ENCODE assay signal across 1 cellular context in the genomic region with DNA sequence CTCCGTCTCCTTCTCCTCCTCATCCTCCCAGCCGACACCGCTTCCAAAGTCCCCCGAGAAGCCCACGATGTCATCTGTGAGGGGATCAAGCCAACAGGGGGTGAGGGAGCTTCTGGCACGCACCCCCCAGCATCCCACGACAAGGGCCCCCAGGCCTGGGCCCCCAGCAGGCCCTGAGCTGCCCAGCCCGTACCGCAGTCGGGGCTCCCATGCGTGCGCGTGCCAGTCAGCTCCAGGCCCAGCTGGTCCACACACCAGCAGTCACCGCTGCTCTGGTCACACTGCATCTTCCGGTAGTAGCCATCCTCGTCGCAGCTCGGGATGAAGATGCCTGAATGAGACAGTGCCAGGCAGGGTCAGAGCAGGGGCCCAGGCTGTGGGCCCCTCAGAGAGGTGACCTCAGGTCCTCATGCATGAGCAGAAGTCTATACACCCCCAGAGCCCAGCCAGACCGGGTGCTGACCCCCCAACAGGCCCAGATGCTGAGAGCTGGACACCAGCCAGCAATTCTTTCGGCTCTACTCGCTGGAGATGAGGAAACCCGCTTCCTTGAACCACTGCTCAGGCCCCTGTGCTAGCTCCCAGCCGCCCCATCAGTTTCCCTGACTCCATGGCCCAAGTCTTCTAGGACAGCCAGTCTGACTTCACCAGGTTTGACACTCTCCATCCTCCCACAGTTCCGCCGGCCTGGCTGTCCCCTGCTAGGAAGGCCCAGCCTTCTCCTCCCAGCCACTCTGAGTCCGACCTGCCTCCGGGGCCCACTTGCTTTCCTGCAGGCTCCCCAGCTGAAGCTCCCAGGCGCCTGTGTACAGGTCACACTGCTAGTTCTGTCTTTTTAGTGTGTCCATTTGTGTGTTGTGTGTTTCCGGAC.
TF ChIP-seq lines count a peak whose summit lies in the region.

No MANE protein-coding gene starts in this region.

TF ChIP-seq in IMR-90, 13 proteins besides CTCF, POLR2A, EP300 and RAD21:
- TF ChIP-seq MAZ (IDR thresholded peaks at IDR 0.05; ENCODE audit: borderline replicate concordance, low read depth, low read length) (no peak), USF2 (IDR thresholded peaks at IDR 0.05; ENCODE audit: low read depth, low read length) (no peak), MAFK (IDR thresholded peaks at IDR 0.05; ENCODE audit: low read depth, low read length) (no peak), RFX5 (IDR thresholded peaks at IDR 0.05; ENCODE audit: low read depth, low read length) (no peak), NFE2L2 (IDR thresholded peaks at IDR 0.05; ENCODE audit: low read depth, low read length) (no peak), MXI1 (IDR thresholded peaks at IDR 0.05; ENCODE audit: borderline replicate concordance, low read depth, low read length) (no peak), BHLHE40 (IDR thresholded peaks at IDR 0.05; ENCODE audit: low read depth, low read length) (no peak), CHD1 (IDR thresholded peaks at IDR 0.05; ENCODE audit: low read depth, low read length) (no peak), FOS (IDR thresholded peaks at IDR 0.05; ENCODE audit: low read depth, low read length) (no peak), RCOR1 (IDR thresholded peaks at IDR 0.05; ENCODE audit: insufficient replicate concordance, low read length) (no peak)
TF ChIP-seq in IMR-90: peak in this region for 0.
